In genomic region chr11:26761382-26761781, GRCh38 we compare ENCODE assay signal across 35 cellular contexts. TPM values are rescaled to one million over a fixed set of nuclear protein-coding genes. Genes with fewer than 3 reads are reported as not detected.
DNase-seq lines count a peak whose midpoint lies in the region; ATAC-seq, FAIRE-seq and TF ChIP-seq lines count a peak whose summit lies in the region.
"Had no signal": no experiment of that assay in that cellular context is flagged by ENCODE, and none has a peak within 500 bp of the region (broad histone marks: within the 10 kb centered on the region; RNA-seq: fewer than 3 reads in every experiment).

No MANE protein-coding gene starts in this region.

- H3K9me3 ChIP-seq in pancreas = no peaks in the 10 kb centered on the region
- H3K9me3 ChIP-seq: MG63, suprapubic skin, upper lobe of left lung had no signal

- H3K4me3 ChIP-seq in bronchial epithelial cell (ENCODE audit: low read depth, low read length) (no peak overlapping the region), H7 (ENCODE audit: insufficient read depth, low read depth, low read length) (no peak overlapping the region), pancreas (no peak overlapping the region)
- H3K4me3 ChIP-seq: cardiac muscle cell, hepatocyte, MG63, skin epidermis, suprapubic skin, upper lobe of left lung had no signal

- no peak overlapping the region for H3K27ac ChIP-seq in pancreas
- H3K27ac ChIP-seq: 22Rv1, cardiac muscle cell, hepatocyte, KMS-11, skin epidermis, suprapubic skin, upper lobe of left lung, VCaP had no signal

- no peaks in the 10 kb centered on the region for H3K36me3 ChIP-seq in bronchial epithelial cell (ENCODE audit: control insufficient read depth, insufficient read depth, low read length)
- H3K36me3 ChIP-seq in H7 (replicated peaks; ENCODE audit: control insufficient read depth, insufficient read depth, low read length) = no peaks in the 10 kb centered on the region
- no peaks in the 10 kb centered on the region for H3K36me3 ChIP-seq in pancreas
- H3K36me3 ChIP-seq: cardiac muscle cell, MG63, suprapubic skin, upper lobe of left lung had no signal

- DNase-seq in DMS 273 (lab: John Stamatoyannopoulos, UW; ENCODE audit: unreplicated experiment) = peak; percentile 1
- no peak for DNase-seq in DMS 273 treated with DMSO at 0.1 percent for 48 hours (lab: John Stamatoyannopoulos, UW)
- peak; percentile 18 for DNase-seq in bronchial epithelial cell (ENCODE audit: low read depth)
- peak; percentile 13 for DNase-seq in renal cortical epithelial cell (ENCODE audit: low read depth)
- no peak for DNase-seq in left colon
- no peak for DNase-seq in H7
- DNase-seq in pancreas = no peak
- DNase-seq: activated CD4-positive, alpha-beta T cell treated with anti-CD3 and anti-CD28 coated beads for 36 hours; activated CD8-positive, alpha-beta T cell treated with anti-CD3 and anti-CD28 coated beads, Interleukin-2, amount 10 ng/mL, durations not matched to agents 7 days and 5 days; amygdala; Calu3; cortex of kidney; effector memory CD4-positive, alpha-beta T cell; foreskin melanocyte; H9; MG63; NCI-H1105 treated with DMSO at 0.1 percent for 48 hours; NCI-H1930; NCI-H524 treated with DMSO at 0.1 percent for 48 hours; SIG-M5; stimulated activated naive CD4-positive, alpha-beta T cell treated with Interleukin-2 at 50 U/mL for 16 hours; upper lobe of left lung had no signal

- H3K27me3 ChIP-seq in bronchial epithelial cell (ENCODE audit: control insufficient read depth, insufficient read depth, low read length) = no peaks in the 10 kb centered on the region
- H3K27me3 ChIP-seq in H7 (ENCODE audit: control insufficient read depth, insufficient read depth, low read length) = no peaks in the 10 kb centered on the region
- no peaks in the 10 kb centered on the region for H3K27me3 ChIP-seq in pancreas
- H3K27me3 ChIP-seq: cardiac muscle cell, hepatocyte, MG63, suprapubic skin, upper lobe of left lung had no signal

- no peaks in the 10 kb centered on the region for H3K4me1 ChIP-seq in pancreas
- H3K4me1 ChIP-seq: suprapubic skin, upper lobe of left lung had no signal

- FAIRE-seq in bronchial epithelial cell (lab: Jason Lieb, UNC) (no peak), pancreas (lab: Jason Lieb, UNC) (no peak)
- FAIRE-seq: GM18507 had no signal

- intact Hi-C loops in left colon (cut with DNase I, micrococcal nuclease) = no loop called here
- intact Hi-C loops in pancreas (cut with DNase I) = no loop called here

- WGBS in pancreas, 2 donors = 92 to 95% methylated on average over 4 of the region's 4 CpGs

- TF ChIP-seq CTCF in bronchial epithelial cell (IDR thresholded peaks at IDR 0.05; ENCODE audit: insufficient read depth, low read length, severe bottlenecking) = no peak
- no peak for TF ChIP-seq CTCF in pancreas (IDR thresholded peaks at IDR 0.05)

- ATAC-seq in HG03432 (IDR thresholded peaks at IDR 0.05; ENCODE audit: unreplicated experiment) = peak; percentile 27
- ATAC-seq in left colon = no peak
- no peak for ATAC-seq in pancreas
- ATAC-seq: activated CD4-positive, alpha-beta T cell treated with anti-CD3 and anti-CD28 coated beads for 36 hours; activated CD8-positive, alpha-beta T cell treated with anti-CD3 and anti-CD28 coated beads, Interleukin-2, amount 10 ng/mL, durations not matched to agents 7 days and 5 days; Panc1 had no signal

RNA-seq across cellular contexts. Expression of gene SLC5A12, which starts 39.5 kb away (rescaled TPM):
- total RNA-seq in bronchial epithelial cell (not detected in 2 replicates), renal cortical epithelial cell (under 0.01 and 0.10 TPM in 2 replicates), left colon (1 to 10 TPM in 1 of 2 donors, under 1 TPM in 1; 0.82 to 1.1 TPM), pancreas (under 1 TPM in 1 of 6 donors, not detected in 5; 0.24 TPM)
- 2.3 and 3.1 TPM in 2 replicates for total RNA-seq in H7 (2014; rRNA removed; shearing (Covaris generic))
- not detected for polyA plus RNA-seq in pancreas
- total RNA-seq: activated CD4-positive, alpha-beta T cell treated with anti-CD3 and anti-CD28 coated beads for 36 hours; activated CD8-positive, alpha-beta T cell treated with anti-CD3 and anti-CD28 coated beads, Interleukin-2, amount 10 ng/mL, durations not matched to agents 7 days and 5 days; activated T-helper 2 cell treated with anti-CD3 and anti-CD28 coated beads, Interferon-gamma antibody, Interleukin-2, Interleukin-4, amounts not matched to agents 10 μg/mL and 5 μg/mL and 100 μg/mL, durations not matched to agents 14 hours and 24 hours and 36 hours; Calu3; epithelial cell of proximal tubule; omental fat pad; suprapubic skin; upper lobe of left lung had no signal

Comparison
In these comparisons a context has a peak if more than half of its experiments do, and no peak if none do; other contexts are left out.
1. DNase-seq: peak in DMS 273 (single experiment), bronchial epithelial cell (single experiment) and renal cortical epithelial cell (single experiment); none in DMS 273 treated with DMSO at 0.1 percent for 48 hours (single experiment), left colon (0 of 2), H7 (single experiment) and pancreas (0 of 6).